Comparison of ENCODE assay signal across 31 cellular contexts in the genomic region with DNA sequence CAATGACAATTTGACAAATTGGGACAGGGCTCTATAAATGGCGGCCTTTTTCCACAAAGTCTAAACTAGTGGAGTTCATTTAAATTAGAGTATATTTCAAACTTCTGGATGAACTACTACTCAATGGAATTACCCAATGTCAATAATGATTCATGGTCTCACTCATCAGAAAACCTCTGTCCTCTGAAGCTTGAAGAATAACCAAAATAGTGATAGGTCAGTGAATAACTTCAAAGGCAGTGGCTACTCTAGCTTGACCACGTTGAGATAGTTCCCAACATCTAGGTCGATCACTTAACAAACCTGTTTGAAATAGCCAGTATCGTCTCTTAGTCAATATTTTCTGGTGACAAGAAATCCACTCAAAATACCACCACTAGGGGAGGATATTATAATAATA.
DNase-seq lines count a peak whose midpoint lies in the region; FAIRE-seq and TF ChIP-seq lines count a peak whose summit lies in the region.
"Had no signal": no experiment of that assay in that cellular context is flagged by ENCODE, and none has a peak within 500 bp of the region (broad histone marks: within the 10 kb centered on the region; RNA-seq: fewer than 3 reads in every experiment).

No MANE protein-coding gene starts in this region.

- peaks cover 10% of the 10 kb centered on the region for H3K9me3 Mint-ChIP-seq in mesothelial cell of epicardium
- H3K9me3 Mint-ChIP-seq: activated T-helper 2 cell treated with anti-CD3 and anti-CD28 coated beads, Interferon-gamma antibody, Interleukin-2, Interleukin-4, amounts not matched to agents 10 μg/mL and 5 μg/mL and 100 μg/mL, durations not matched to agents 14 hours and 24 hours and 36 hours; GM23338 had no signal

- H3K27ac Mint-ChIP-seq in mesothelial cell of epicardium = no peak overlapping the region
- H3K27ac Mint-ChIP-seq: activated CD4-positive, alpha-beta memory T cell treated with anti-CD3 and anti-CD28 coated beads, Interleukin-2, amount 10 ng/mL, durations not matched to agents 7 days and 5 days; activated naive CD4-positive, alpha-beta T cell treated with anti-CD3 and anti-CD28 coated beads, Interleukin-2, amount 50 U/mL, for 24 hours; activated T-helper 2 cell treated with anti-CD3 and anti-CD28 coated beads, Interferon-gamma antibody, Interleukin-2, Interleukin-4, amounts not matched to agents 10 μg/mL and 5 μg/mL and 100 μg/mL, durations not matched to agents 14 hours and 24 hours and 36 hours; dendritic cell treated with granulocyte-macrophage colony-stimulating factor and Interleukin-4, amounts not matched to agents 40 ng/mL and 50 ng/mL, for 4 days; GM23338; nephron; T-helper 17 cell had no signal

- no peak overlapping the region for H3K4me3 Mint-ChIP-seq in mesothelial cell of epicardium
- H3K4me3 Mint-ChIP-seq: activated CD4-positive, alpha-beta memory T cell treated with anti-CD3 and anti-CD28 coated beads, Interleukin-2, amount 10 ng/mL, durations not matched to agents 7 days and 5 days; activated naive CD4-positive, alpha-beta T cell treated with anti-CD3 and anti-CD28 coated beads, Interleukin-2, amount 50 U/mL, for 24 hours; dendritic cell treated with granulocyte-macrophage colony-stimulating factor and Interleukin-4, amounts not matched to agents 40 ng/mL and 50 ng/mL, for 4 days; GM23338; nephron; T-helper 17 cell had no signal

- no peaks in the 10 kb centered on the region for H3K27me3 Mint-ChIP-seq in mesothelial cell of epicardium (ENCODE audit: low read depth)
- H3K27me3 Mint-ChIP-seq: activated CD4-positive, alpha-beta memory T cell treated with anti-CD3 and anti-CD28 coated beads, Interleukin-2, amount 10 ng/mL, durations not matched to agents 7 days and 5 days; activated naive CD4-positive, alpha-beta T cell treated with anti-CD3 and anti-CD28 coated beads, Interleukin-2, amount 50 U/mL, for 24 hours; dendritic cell treated with granulocyte-macrophage colony-stimulating factor and Interleukin-4, amounts not matched to agents 40 ng/mL and 50 ng/mL, for 4 days; T-helper 17 cell had no signal

- H3K36me3 Mint-ChIP-seq in mesothelial cell of epicardium = no peaks in the 10 kb centered on the region
- H3K36me3 Mint-ChIP-seq: activated naive CD4-positive, alpha-beta T cell treated with anti-CD3 and anti-CD28 coated beads, Interleukin-2, amount 50 U/mL, for 24 hours had no signal

- DNase-seq in DMS53 (lab: John Stamatoyannopoulos, UW) (peak; percentile 71), RCC 7860 (ENCODE audit: low spot score) (peak; percentile 64), epithelial cell of esophagus (ENCODE audit: low read depth) (peak; percentile 62), mesothelial cell of epicardium (ENCODE audit: low spot score in 2 of 2, unreplicated experiment in 2 of 2) (no peak), GF-D8 (lab: John Stamatoyannopoulos, UW) (no peak), SIG-M5 (lab: John Stamatoyannopoulos, UW) (no peak), NCI-H1105 (lab: John Stamatoyannopoulos, UW) (no peak)
- no peak for DNase-seq in activated CD8-positive, alpha-beta memory T cell treated with anti-CD3 and anti-CD28 coated beads for 24 hours
- DNase-seq: activated CD4-positive, alpha-beta memory T cell treated with anti-CD3 and anti-CD28 coated beads, Interleukin-2, amount 10 ng/mL, durations not matched to agents 7 days and 5 days; activated CD4-positive, alpha-beta T cell treated with anti-CD3 and anti-CD28 coated beads for 1 hour; DMS79 treated with DMSO at 0.1 percent for 48 hours; islet precursor cell; Kasumi-1; mucosa of descending colon; NCI-H1048; NCI-H2029; NCI-H2227 treated with DMSO at 0.1 percent for 48 hours; retina; small intestine; stimulated activated CD4-positive, alpha-beta T cell treated with anti-CD3 and anti-CD28 coated beads, Interleukin-2, amount 100 ng/mL, for 24 hours; T-helper 17 cell; tibial artery had no signal

- peaks cover 16% of the 10 kb centered on the region for H3K4me1 Mint-ChIP-seq in mesothelial cell of epicardium
- H3K4me1 Mint-ChIP-seq: activated CD4-positive, alpha-beta memory T cell treated with anti-CD3 and anti-CD28 coated beads, Interleukin-2, amount 10 ng/mL, durations not matched to agents 7 days and 5 days; activated naive CD4-positive, alpha-beta T cell treated with anti-CD3 and anti-CD28 coated beads, Interleukin-2, amount 50 U/mL, for 24 hours; GM23338; nephron; T-helper 17 cell had no signal

- TF ChIP-seq CTCF in epithelial cell of esophagus (IDR thresholded peaks at IDR 0.05; ENCODE audit: insufficient read depth, low read depth, low read length, missing control alignments) = no peak
- peak; percentile 32 for TF ChIP-seq CTCF in mesothelial cell of epicardium (IDR thresholded peaks at IDR 0.05; ENCODE audit: unreplicated experiment)

- H3K4me3 ChIP-seq in epithelial cell of esophagus (ENCODE audit: low read length) = no peak overlapping the region
- H3K4me3 ChIP-seq: GM23338, mucosa of descending colon, SK-N-MC, tibial artery had no signal

- peak; percentile 80 for FAIRE-seq in RCC 7860 (lab: Jason Lieb, UNC)
- FAIRE-seq: endometrium, GM12891, HepG2, small intestine had no signal

Comparison
In these comparisons a context has a peak if more than half of its experiments do, and no peak if none do; other contexts are left out.
1. DNase-seq: peak in DMS53 (single experiment), RCC 7860 (single experiment) and epithelial cell of esophagus (single experiment); none in mesothelial cell of epicardium (0 of 2), GF-D8 (single experiment), SIG-M5 (single experiment), NCI-H1105 (single experiment) and activated CD8-positive, alpha-beta memory T cell treated with anti-CD3 and anti-CD28 coated beads for 24 hours (single experiment).